20 cellular contexts compared by ENCODE assay signal in the genomic region with DNA sequence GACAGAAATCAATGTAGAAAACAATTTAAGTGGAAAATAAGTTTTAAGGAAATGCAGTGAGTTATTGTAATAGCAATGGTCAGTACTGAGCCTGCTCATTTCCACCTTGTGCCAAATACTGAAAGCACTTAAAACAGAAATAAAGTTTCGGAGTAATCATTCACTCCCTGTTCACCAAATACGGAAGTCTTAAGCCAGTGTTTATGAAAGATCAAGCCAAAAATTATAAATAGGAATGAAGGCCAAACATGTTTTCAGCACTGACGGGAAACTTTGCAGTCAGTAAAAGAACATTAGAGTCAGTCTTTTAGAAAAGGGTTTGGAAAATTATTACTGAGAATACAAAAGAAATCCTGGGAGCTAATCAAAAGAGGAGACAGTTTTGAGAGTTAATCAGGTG.
"Had no signal": no experiment of that assay in that cellular context is flagged by ENCODE, and none has a peak within 500 bp of the region (broad histone marks: within the 10 kb centered on the region; RNA-seq: fewer than 3 reads in every experiment).

No MANE protein-coding gene starts in this region.

- H3K27me3 ChIP-seq: brain microvascular endothelial cell, neutrophil, SJCRH30, thyroid gland had no signal

- H3K36me3 ChIP-seq: brain microvascular endothelial cell, neutrophil, SJCRH30, thyroid gland had no signal

- H3K9me3 Mint-ChIP-seq: activated CD8-positive, alpha-beta T cell treated with anti-CD3 and anti-CD28 coated beads for 36 hours; activated naive CD8-positive, alpha-beta T cell treated with anti-CD3 and anti-CD28 coated beads, Interleukin-2, amount 10 ng/mL, durations not matched to agents 7 days and 5 days; activated T-helper 17 cell treated with anti-CD3 and anti-CD28 coated beads, Interleukin-2, amount 50 U/mL, for 72 hours; natural killer cell treated with Interleukin-12 subunit alpha and Interleukin-12 subunit beta and Interleukin-15 and Interleukin-18, amount 100 ng/mL, for 72 hours had no signal

- H3K4me3 ChIP-seq: SJCRH30, skin epidermis, thyroid gland had no signal

- H3K27me3 Mint-ChIP-seq: activated CD8-positive, alpha-beta T cell treated with anti-CD3 and anti-CD28 coated beads for 36 hours; activated naive CD8-positive, alpha-beta T cell treated with anti-CD3 and anti-CD28 coated beads, Interleukin-2, amount 10 ng/mL, durations not matched to agents 7 days and 5 days; activated T-helper 17 cell treated with anti-CD3 and anti-CD28 coated beads, Interleukin-2, amount 50 U/mL, for 72 hours; central memory CD8-positive, alpha-beta T cell; natural killer cell treated with Interleukin-12 subunit alpha and Interleukin-12 subunit beta and Interleukin-15 and Interleukin-18, amount 100 ng/mL, for 72 hours had no signal

- H3K4me1 ChIP-seq: parathyroid adenoma, SJCRH30, thyroid gland had no signal

- H3K27ac Mint-ChIP-seq: activated CD8-positive, alpha-beta T cell treated with anti-CD3 and anti-CD28 coated beads for 36 hours; activated naive CD8-positive, alpha-beta T cell treated with anti-CD3 and anti-CD28 coated beads, Interleukin-2, amount 10 ng/mL, durations not matched to agents 7 days and 5 days; activated T-helper 17 cell treated with anti-CD3 and anti-CD28 coated beads, Interleukin-2, amount 50 U/mL, for 72 hours; natural killer cell treated with Interleukin-12 subunit alpha and Interleukin-12 subunit beta and Interleukin-15 and Interleukin-18, amount 100 ng/mL, for 72 hours had no signal

- DNase-seq: activated CD4-positive, alpha-beta T cell treated with anti-CD3 and anti-CD28 coated beads for 48 hours; activated CD4-positive, CD25-positive, alpha-beta regulatory T cell; activated CD8-positive, alpha-beta T cell treated with anti-CD3 and anti-CD28 coated beads for 36 hours; activated naive CD4-positive, alpha-beta T cell treated with Interleukin-2 at 50 U/mL for 16 hours; activated naive CD8-positive, alpha-beta T cell treated with anti-CD3 and anti-CD28 coated beads, Interleukin-2, amount 10 ng/mL, durations not matched to agents 7 days and 5 days; activated T-cell treated with anti-CD3 and anti-CD28 coated beads, Interleukin-2, amount 50 U/mL, for 1 hour; brain microvascular endothelial cell; cortex of kidney; erythroblast; mesendoderm; SJCRH30; stimulated activated CD4-positive, alpha-beta T cell treated with anti-CD3 and anti-CD28 coated beads, Interleukin-4, amount 100 ng/mL, for 1 hour; T1000; thyroid gland had no signal

- H3K36me3 Mint-ChIP-seq: activated naive CD8-positive, alpha-beta T cell treated with anti-CD3 and anti-CD28 coated beads, Interleukin-2, amount 10 ng/mL, durations not matched to agents 7 days and 5 days; natural killer cell treated with Interleukin-12 subunit alpha and Interleukin-12 subunit beta and Interleukin-15 and Interleukin-18, amount 100 ng/mL, for 72 hours had no signal

- H3K4me1 Mint-ChIP-seq: activated naive CD8-positive, alpha-beta T cell treated with anti-CD3 and anti-CD28 coated beads, Interleukin-2, amount 10 ng/mL, durations not matched to agents 7 days and 5 days; activated T-helper 17 cell treated with anti-CD3 and anti-CD28 coated beads, Interleukin-2, amount 50 U/mL, for 72 hours; central memory CD8-positive, alpha-beta T cell had no signal

- H3K9me3 ChIP-seq: neutrophil, SJCRH30, thyroid gland had no signal

- H3K9ac ChIP-seq: parathyroid adenoma had no signal

- H3K27ac ChIP-seq: brain microvascular endothelial cell, neutrophil, parathyroid adenoma, SJCRH30, thyroid gland had no signal

- H3K4me3 Mint-ChIP-seq: activated CD8-positive, alpha-beta T cell treated with anti-CD3 and anti-CD28 coated beads for 36 hours; activated naive CD8-positive, alpha-beta T cell treated with anti-CD3 and anti-CD28 coated beads, Interleukin-2, amount 10 ng/mL, durations not matched to agents 7 days and 5 days; activated T-helper 17 cell treated with anti-CD3 and anti-CD28 coated beads, Interleukin-2, amount 50 U/mL, for 72 hours; central memory CD8-positive, alpha-beta T cell; natural killer cell treated with Interleukin-12 subunit alpha and Interleukin-12 subunit beta and Interleukin-15 and Interleukin-18, amount 100 ng/mL, for 72 hours had no signal
